36 cellular contexts compared by ENCODE assay signal in genomic region chr20:34179636-34180360, GRCh38.
DNase-seq lines count a peak whose midpoint lies in the region; ATAC-seq, FAIRE-seq and TF ChIP-seq lines count a peak whose summit lies in the region.
"Had no signal": no experiment of that assay in that cellular context is flagged by ENCODE, and none has a peak within 500 bp of the region (broad histone marks: within the 10 kb centered on the region; RNA-seq: fewer than 3 reads in every experiment).

No MANE protein-coding gene starts in this region.

- H3K4me3 ChIP-seq in left lung (no peak overlapping the region), small intestine (ENCODE audit: low read depth in 1 of 2, low read length in 2 of 2) (no peak overlapping the region)
- H3K4me3 ChIP-seq: esophagus squamous epithelium, gastroesophageal sphincter, Peyer's patch, SJCRH30, upper lobe of left lung had no signal

- peaks cover 0 to 4% (median 3%) of the 10 kb centered on the region in 3 donors for H3K27me3 Mint-ChIP-seq in immature natural killer cell (ENCODE audit: low read depth in 3 of 3)
- H3K27me3 Mint-ChIP-seq: activated naive CD8-positive, alpha-beta T cell had no signal

- H3K4me1 ChIP-seq in left lung (no peaks in the 10 kb centered on the region), small intestine (ENCODE audit: control insufficient read depth in 2 of 2, insufficient read depth in 1 of 2, low read depth in 1 of 2, low read length in 1 of 2) (no peaks in the 10 kb centered on the region)
- H3K4me1 ChIP-seq: gastroesophageal sphincter, Peyer's patch, SJCRH30, upper lobe of left lung had no signal

- FAIRE-seq in small intestine (lab: Jason Lieb, UNC) = no peak
- FAIRE-seq: astrocyte, GM12891, TTC549 had no signal

- H3K36me3 ChIP-seq in left lung = no peaks in the 10 kb centered on the region
- H3K36me3 ChIP-seq in small intestine (ENCODE audit: control insufficient read depth in 2 of 2, insufficient read depth in 2 of 2, low read length in 2 of 2) = no peaks in the 10 kb centered on the region
- H3K36me3 ChIP-seq: esophagus squamous epithelium, gastroesophageal sphincter, Peyer's patch, SJCRH30, upper lobe of left lung had no signal

- 65 to 76% (median 66%) methylated on average over 8 of the region's 8 CpGs for WGBS in small intestine, 3 donors

- DNase-seq in GM03348 (ENCODE audit: low spot score) = peak; percentile 53
- DNase-seq in SW480 (ENCODE audit: low spot score) = peak; percentile 33
- no peak for DNase-seq in left lung
- DNase-seq in small intestine = peak; percentile 16
- no peak for DNase-seq in DMS114 treated with DMSO at 0.1 percent for 48 hours (lab: John Stamatoyannopoulos, UW; ENCODE audit: unreplicated experiment)
- no peak for DNase-seq in immature natural killer cell
- DNase-seq: activated CD4-positive, alpha-beta memory T cell treated with anti-CD3 and anti-CD28 coated beads, Interleukin-2, amount 10 ng/mL, durations not matched to agents 7 days and 5 days; activated CD4-positive, CD25-positive, alpha-beta regulatory T cell treated with anti-CD3 and anti-CD28 coated beads, Interleukin-2, amount 50 U/mL, for 72 hours; activated CD8-positive, alpha-beta memory T cell treated with anti-CD3 and anti-CD28 coated beads, Interleukin-2, amount 50 U/mL, for 48 hours; C1 segment of cervical spinal cord; caudate nucleus; COR-L47; DND-41; esophagus squamous epithelium; GOT3; HFFc6; hippocampal formation; naive thymus-derived CD4-positive, alpha-beta T cell; NCI-H1694; NCI-H2171 treated with DMSO at 0.1 percent for 48 hours; NCI-H524 treated with DMSO at 0.1 percent for 48 hours; NK-92 treated with Interleukin-12 subunit alpha and Interleukin-12 subunit beta, amount 100 ng/mL, for 24 hours; occipital lobe; Peyer's patch; SJCRH30; T-helper 1 cell had no signal

- intact Hi-C loops in left lung (cut with DNase I) = no loop called here

- no peak overlapping the region for H3K27ac Mint-ChIP-seq in immature natural killer cell
- H3K27ac Mint-ChIP-seq: activated CD4-positive, alpha-beta memory T cell treated with anti-CD3 and anti-CD28 coated beads, Interleukin-2, amount 10 ng/mL, durations not matched to agents 7 days and 5 days; activated naive CD8-positive, alpha-beta T cell; activated T-helper 2 cell treated with anti-CD3 and anti-CD28 coated beads, Interferon-gamma antibody, Interleukin-2, Interleukin-4, amounts not matched to agents 10 μg/mL and 5 μg/mL and 100 μg/mL, durations not matched to agents 14 hours and 24 hours and 36 hours; HFFc6; naive thymus-derived CD4-positive, alpha-beta T cell had no signal

- H3K27ac ChIP-seq in left lung (peak overlapping the region in 1 of 2 donors; percentile 24), small intestine (ENCODE audit: low read depth in 1 of 2, low read length in 1 of 2) (no peak overlapping the region)
- H3K27ac ChIP-seq: esophagus squamous epithelium, gastroesophageal sphincter, Peyer's patch, SJCRH30 had no signal

- H3K4me1 Mint-ChIP-seq in immature natural killer cell = no peaks in the 10 kb centered on the region
- H3K4me1 Mint-ChIP-seq: activated CD4-positive, alpha-beta memory T cell treated with anti-CD3 and anti-CD28 coated beads, Interleukin-2, amount 10 ng/mL, durations not matched to agents 7 days and 5 days; naive thymus-derived CD4-positive, alpha-beta T cell had no signal

- H3K27me3 ChIP-seq in left lung (peaks cover 0 to 5% of the 10 kb centered on the region in 2 donors), small intestine (ENCODE audit: control insufficient read depth in 2 of 2, insufficient read depth in 2 of 2, low read length in 2 of 2) (peaks cover 0 to 1% of the 10 kb centered on the region in 2 donors)
- H3K27me3 ChIP-seq: gastroesophageal sphincter, Peyer's patch, upper lobe of left lung had no signal

- ATAC-seq in left lung (peak; percentile 73), GM21825 (IDR thresholded peaks at IDR 0.05; ENCODE audit: unreplicated experiment) (no peak), HG03439 (IDR thresholded peaks at IDR 0.05; ENCODE audit: unreplicated experiment) (no peak)
- ATAC-seq: gastroesophageal sphincter; left lobe of liver; naive thymus-derived CD4-positive, alpha-beta T cell had no signal

- H3K9me3 ChIP-seq in left lung (no peaks in the 10 kb centered on the region), small intestine (ENCODE audit: control insufficient read depth, low read depth) (no peaks in the 10 kb centered on the region)
- H3K9me3 ChIP-seq: esophagus squamous epithelium, gastroesophageal sphincter, Peyer's patch, SJCRH30, upper lobe of left lung had no signal

- no peaks in the 10 kb centered on the region for H3K9me3 Mint-ChIP-seq in immature natural killer cell
- H3K9me3 Mint-ChIP-seq: activated CD4-positive, alpha-beta memory T cell treated with anti-CD3 and anti-CD28 coated beads, Interleukin-2, amount 10 ng/mL, durations not matched to agents 7 days and 5 days; activated T-helper 2 cell treated with anti-CD3 and anti-CD28 coated beads, Interferon-gamma antibody, Interleukin-2, Interleukin-4, amounts not matched to agents 10 μg/mL and 5 μg/mL and 100 μg/mL, durations not matched to agents 14 hours and 24 hours and 36 hours; HFFc6; naive thymus-derived CD4-positive, alpha-beta T cell had no signal

- H3K4me3 Mint-ChIP-seq in immature natural killer cell = no peak overlapping the region
- H3K4me3 Mint-ChIP-seq: activated CD4-positive, alpha-beta memory T cell treated with anti-CD3 and anti-CD28 coated beads, Interleukin-2, amount 10 ng/mL, durations not matched to agents 7 days and 5 days; activated naive CD8-positive, alpha-beta T cell; HFFc6; naive thymus-derived CD4-positive, alpha-beta T cell had no signal

- TF ChIP-seq CTCF in left lung (IDR thresholded peaks at IDR 0.05) = no peak

- no peaks in the 10 kb centered on the region for H3K36me3 Mint-ChIP-seq in immature natural killer cell
- H3K36me3 Mint-ChIP-seq: activated naive CD8-positive, alpha-beta T cell; naive thymus-derived CD4-positive, alpha-beta T cell had no signal

Comparison
In these comparisons a context has a peak if more than half of its experiments do, and no peak if none do; other contexts are left out.
1. DNase-seq: peak in GM03348 (single experiment), SW480 (single experiment) and small intestine (single experiment); none in left lung (0 of 2), DMS114 treated with DMSO at 0.1 percent for 48 hours (single experiment) and immature natural killer cell (0 of 3).